In the genomic region with DNA sequence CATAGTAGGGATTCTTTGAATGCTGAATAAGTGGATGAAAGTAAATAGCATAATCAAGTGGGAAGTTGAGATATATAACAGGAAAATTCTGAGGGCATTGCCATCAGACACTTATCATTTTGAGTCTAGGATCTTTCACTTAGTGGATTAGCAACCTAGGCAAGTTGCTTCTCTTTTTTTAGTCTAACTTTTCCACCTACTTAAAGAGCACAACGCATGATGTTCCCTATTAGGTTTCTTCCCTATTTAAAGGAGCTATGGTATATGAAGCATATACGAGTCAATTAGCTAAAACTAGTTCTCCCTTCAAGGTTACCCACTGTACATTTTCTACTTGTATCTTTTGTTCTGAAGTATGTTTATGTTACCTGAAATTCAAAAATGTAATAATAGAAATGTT, we compare ENCODE assay signal across 22 cellular contexts.
"Had no signal": no experiment of that assay in that cellular context is flagged by ENCODE, and none has a peak within 500 bp of the region (broad histone marks: within the 10 kb centered on the region; RNA-seq: fewer than 3 reads in every experiment).

No MANE protein-coding gene starts in this region.

- H3K9ac ChIP-seq: neural progenitor cell had no signal

- H3K27ac Mint-ChIP-seq: activated naive CD8-positive, alpha-beta T cell; activated T-cell treated with anti-CD3 and anti-CD28 coated beads, Interleukin-2, amount 50 U/mL, for 24 hours; activated T-helper 17 cell treated with anti-CD3 and anti-CD28 coated beads, Interleukin-2, amount 50 U/mL, for 72 hours; endodermal cell; mesothelial cell of epicardium; naive thymus-derived CD8-positive, alpha-beta T cell; neural progenitor cell; stimulated activated memory B cell treated with anti-CD40 and anti-IgM and Interleukin-4, amounts not matched to agents 10 μg/mL and 1 μg/mL and 100 μg/mL, for 72 hours; T-helper 1 cell treated with Interleukin-12 subunit alpha and Interleukin-12 subunit beta and Interleukin-4 antibody, amounts not matched to agents 30 μg/mL and 1 μg/mL, for 36 hours; WTC11 had no signal

- H3K27me3 ChIP-seq: adrenal gland, ascending aorta, neural progenitor cell, right lobe of liver had no signal

- H3K4me1 Mint-ChIP-seq: activated T-helper 17 cell treated with anti-CD3 and anti-CD28 coated beads, Interleukin-2, amount 50 U/mL, for 72 hours; central memory CD8-positive, alpha-beta T cell; endodermal cell; WTC11 had no signal

- ATAC-seq: activated T-helper 17 cell treated with anti-CD3 and anti-CD28 coated beads, Interleukin-2, amount 50 U/mL, for 72 hours; left lobe of liver; naive thymus-derived CD8-positive, alpha-beta T cell; stimulated activated memory B cell treated with anti-CD40 and anti-IgM and Interleukin-4, amounts not matched to agents 10 μg/mL and 1 μg/mL and 100 μg/mL, for 72 hours; WTC11 had no signal

- DNase-seq: activated CD8-positive, alpha-beta memory T cell treated with anti-CD3 and anti-CD28 coated beads, Interleukin-2, amount 50 U/mL, for 4 hours; activated T-cell treated with anti-CD3 and anti-CD28 coated beads, Interleukin-2, amount 50 U/mL, for 24 hours; adrenal gland; endodermal cell; kidney; naive thymus-derived CD8-positive, alpha-beta T cell; posterior cingulate gyrus; right lobe of liver; T1000 had no signal

- H3K9me3 ChIP-seq: right lobe of liver had no signal

- H3K4me3 ChIP-seq: adrenal gland, ascending aorta, coronary artery, lung, neural progenitor cell, right lobe of liver, skin epidermis had no signal

- H3K4me2 ChIP-seq: neural progenitor cell had no signal

- H3K27me3 Mint-ChIP-seq: activated T-cell treated with anti-CD3 and anti-CD28 coated beads, Interleukin-2, amount 50 U/mL, for 24 hours; activated T-helper 17 cell treated with anti-CD3 and anti-CD28 coated beads, Interleukin-2, amount 50 U/mL, for 72 hours had no signal

- H3K9me3 Mint-ChIP-seq: activated T-helper 17 cell treated with anti-CD3 and anti-CD28 coated beads, Interleukin-2, amount 50 U/mL, for 72 hours; central memory CD8-positive, alpha-beta T cell; T-helper 1 cell treated with Interleukin-12 subunit alpha and Interleukin-12 subunit beta and Interleukin-4 antibody, amounts not matched to agents 30 μg/mL and 1 μg/mL, for 36 hours had no signal

- H3K36me3 ChIP-seq: adrenal gland, ascending aorta, neural progenitor cell, right lobe of liver had no signal

- H3K36me3 Mint-ChIP-seq: neural progenitor cell; stimulated activated memory B cell treated with anti-CD40 and anti-IgM and Interleukin-4, amounts not matched to agents 10 μg/mL and 1 μg/mL and 100 μg/mL, for 72 hours had no signal

- H3K4me3 Mint-ChIP-seq: activated naive CD8-positive, alpha-beta T cell; activated T-cell treated with anti-CD3 and anti-CD28 coated beads, Interleukin-2, amount 50 U/mL, for 24 hours; activated T-helper 17 cell treated with anti-CD3 and anti-CD28 coated beads, Interleukin-2, amount 50 U/mL, for 72 hours; central memory CD8-positive, alpha-beta T cell; endodermal cell; mesothelial cell of epicardium; naive thymus-derived CD8-positive, alpha-beta T cell; neural progenitor cell; stimulated activated memory B cell treated with anti-CD40 and anti-IgM and Interleukin-4, amounts not matched to agents 10 μg/mL and 1 μg/mL and 100 μg/mL, for 72 hours; T-helper 1 cell treated with Interleukin-12 subunit alpha and Interleukin-12 subunit beta and Interleukin-4 antibody, amounts not matched to agents 30 μg/mL and 1 μg/mL, for 36 hours; WTC11 had no signal

- H3K27ac ChIP-seq: adrenal gland, ascending aorta, coronary artery, neural progenitor cell, right lobe of liver, skin epidermis had no signal

- H3K4me1 ChIP-seq: adrenal gland, ascending aorta, neural progenitor cell, right lobe of liver had no signal
